17 cellular contexts compared by ENCODE assay signal in the genomic region with DNA sequence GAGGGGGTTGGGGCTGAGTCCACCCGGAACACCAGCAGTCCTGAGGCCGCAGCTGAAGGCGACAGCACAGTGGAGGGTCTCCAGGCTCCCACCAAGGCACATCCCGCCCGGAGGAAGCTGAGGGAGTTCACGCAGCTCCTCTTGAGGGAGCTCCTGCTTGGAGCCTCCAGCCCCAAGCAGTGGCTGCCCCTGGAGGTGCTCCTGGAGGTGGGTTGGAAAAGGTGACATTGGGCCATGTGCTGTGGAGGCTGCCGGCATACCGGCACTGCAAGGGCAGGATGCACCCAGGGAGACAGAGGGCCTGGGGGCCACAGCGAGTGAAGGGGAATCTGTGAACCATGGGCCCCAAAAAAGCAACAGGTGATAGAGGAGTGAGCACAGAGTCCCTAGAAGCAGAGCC.
DNase-seq lines count a peak whose midpoint lies in the region; ATAC-seq and TF ChIP-seq lines count a peak whose summit lies in the region.
"Had no signal": no experiment of that assay in that cellular context is flagged by ENCODE, and none has a peak within 500 bp of the region (broad histone marks: within the 10 kb centered on the region; RNA-seq: fewer than 3 reads in every experiment).

No MANE protein-coding gene starts in this region.

- intact Hi-C loops in CD14-positive monocyte (cut with micrococcal nuclease), result no loop called here
- intact Hi-C loops in uterus (cut with DNase I; ENCODE audit: low total_unique reads), result no loop called here

- H3K9ac ChIP-seq in BLaER1, result no peak overlapping the region

- H3K9me3 Mint-ChIP-seq in CD14-positive monocyte (no peaks in the 10 kb centered on the region), memory B cell (no peaks in the 10 kb centered on the region)
- no peaks in the 10 kb centered on the region for H3K9me3 Mint-ChIP-seq in stimulated activated naive B cell treated with anti-CD40 and anti-IgM and Interleukin-4, amounts not matched to agents 10 μg/mL and 1 μg/mL and 100 μg/mL, for 72 hours
- H3K9me3 Mint-ChIP-seq: CD8-positive, alpha-beta T cell; GM23338; H9 had no signal

- no peak for TF ChIP-seq POLR2A in uterus (IDR thresholded peaks at IDR 0.05)

- H3K4me1 ChIP-seq in BLaER1, result peaks cover 18% of the 10 kb centered on the region
- H3K4me1 ChIP-seq in uterus, result no peaks in the 10 kb centered on the region
- H3K4me1 ChIP-seq: Caco-2 had no signal

- ATAC-seq in memory B cell (ENCODE audit: low read depth), result no peak
- no peak for ATAC-seq in stimulated activated naive B cell treated with anti-CD40 and anti-IgM and Interleukin-4, amounts not matched to agents 10 μg/mL and 1 μg/mL and 100 μg/mL, for 72 hours (replicated peaks)
- ATAC-seq: CD8-positive, alpha-beta T cell; GM23338; HCT116 had no signal

- H3K27me3 ChIP-seq in BLaER1, result no peaks in the 10 kb centered on the region
- no peaks in the 10 kb centered on the region for H3K27me3 ChIP-seq in uterus

- DNase-seq in CD14-positive monocyte (ENCODE audit: low spot score) (no peak), memory B cell (ENCODE audit: low spot score in 2 of 2) (no peak), uterus (no peak), NCI-H1105 treated with DMSO at 0.1 percent for 48 hours (lab: John Stamatoyannopoulos, UW) (no peak), epidermal melanocyte (ENCODE audit: insufficient read length, low spot score) (no peak), NCI-H2081 (lab: John Stamatoyannopoulos, UW) (no peak)
- DNase-seq in stimulated activated naive B cell treated with anti-CD40 and anti-IgM and Interleukin-4, amounts not matched to agents 10 μg/mL and 1 μg/mL and 100 μg/mL, for 72 hours, result no peak
- DNase-seq: C1 segment of cervical spinal cord; Caco-2; CD4-positive, CD25-positive, alpha-beta regulatory T cell; CD8-positive, alpha-beta T cell; DMS153; DND-41; H9 had no signal

- no peaks in the 10 kb centered on the region for H3K9me3 ChIP-seq in BLaER1
- no peaks in the 10 kb centered on the region for H3K9me3 ChIP-seq in uterus
- H3K9me3 ChIP-seq: Caco-2 had no signal

- H3K27me3 Mint-ChIP-seq in CD14-positive monocyte (ENCODE audit: low read depth in 3 of 3) (peaks cover 0 to 2% (median 0%) of the 10 kb centered on the region in 3 donors), memory B cell (no peaks in the 10 kb centered on the region)
- no peaks in the 10 kb centered on the region for H3K27me3 Mint-ChIP-seq in stimulated activated naive B cell treated with anti-CD40 and anti-IgM and Interleukin-4, amounts not matched to agents 10 μg/mL and 1 μg/mL and 100 μg/mL, for 72 hours
- H3K27me3 Mint-ChIP-seq: CD4-positive, CD25-positive, alpha-beta regulatory T cell had no signal

- H3K36me3 Mint-ChIP-seq in CD14-positive monocyte (peaks cover 73 to 93% of the 10 kb centered on the region in 2 donors), memory B cell (peaks cover 27% of the 10 kb centered on the region)
- H3K36me3 Mint-ChIP-seq in stimulated activated naive B cell treated with anti-CD40 and anti-IgM and Interleukin-4, amounts not matched to agents 10 μg/mL and 1 μg/mL and 100 μg/mL, for 72 hours, result peaks cover 36 to 71% of the 10 kb centered on the region in 2 donors
- H3K36me3 Mint-ChIP-seq: CD4-positive, CD25-positive, alpha-beta regulatory T cell; CD8-positive, alpha-beta T cell had no signal

- no peaks in the 10 kb centered on the region for H4K20me1 ChIP-seq in BLaER1

- H3K36me3 ChIP-seq in BLaER1 (no peaks in the 10 kb centered on the region), uterus (no peaks in the 10 kb centered on the region)

- TF ChIP-seq CTCF in CD14-positive monocyte (IDR thresholded peaks at IDR 0.05) (no peak), uterus (IDR thresholded peaks at IDR 0.05) (no peak)

- H3K4me3 Mint-ChIP-seq in CD14-positive monocyte (no peak overlapping the region), memory B cell (no peak overlapping the region)
- peak overlapping the region in 1 of 2 donors; percentile 20 for H3K4me3 Mint-ChIP-seq in stimulated activated naive B cell treated with anti-CD40 and anti-IgM and Interleukin-4, amounts not matched to agents 10 μg/mL and 1 μg/mL and 100 μg/mL, for 72 hours
- H3K4me3 Mint-ChIP-seq: CD4-positive, CD25-positive, alpha-beta regulatory T cell; CD8-positive, alpha-beta T cell; GM23338; H9 had no signal

- H3K27ac Mint-ChIP-seq in CD14-positive monocyte (peak overlapping the region in 4 of 7 donors; percentile 2 to 75 (median 60)), memory B cell (peak overlapping the region; percentile 69)
- H3K27ac Mint-ChIP-seq in stimulated activated naive B cell treated with anti-CD40 and anti-IgM and Interleukin-4, amounts not matched to agents 10 μg/mL and 1 μg/mL and 100 μg/mL, for 72 hours, result peak overlapping the region; percentile 96
- H3K27ac Mint-ChIP-seq: CD4-positive, CD25-positive, alpha-beta regulatory T cell; CD8-positive, alpha-beta T cell; GM23338; H9 had no signal

- H3K4me3 ChIP-seq in BLaER1 (no peak overlapping the region), uterus (no peak overlapping the region)
- H3K4me3 ChIP-seq: GM23338 had no signal

- peak overlapping the region; percentile 32; the same call in 1 of the 2 replicates for H3K27ac ChIP-seq in BLaER1
- no peak overlapping the region for H3K27ac ChIP-seq in uterus

- H3K4me2 ChIP-seq in BLaER1, result peak overlapping the region; percentile 67
- H3K4me2 ChIP-seq: GM23338 had no signal

- H3K4me1 Mint-ChIP-seq in CD14-positive monocyte, result no peaks in the 10 kb centered on the region
- peaks cover 10% of the 10 kb centered on the region for H3K4me1 Mint-ChIP-seq in memory B cell
- H3K4me1 Mint-ChIP-seq in stimulated activated naive B cell treated with anti-CD40 and anti-IgM and Interleukin-4, amounts not matched to agents 10 μg/mL and 1 μg/mL and 100 μg/mL, for 72 hours, result peaks cover 13 to 16% of the 10 kb centered on the region in 2 donors
